Comparison of ENCODE assay signal across 8 cellular contexts in the genomic region with DNA sequence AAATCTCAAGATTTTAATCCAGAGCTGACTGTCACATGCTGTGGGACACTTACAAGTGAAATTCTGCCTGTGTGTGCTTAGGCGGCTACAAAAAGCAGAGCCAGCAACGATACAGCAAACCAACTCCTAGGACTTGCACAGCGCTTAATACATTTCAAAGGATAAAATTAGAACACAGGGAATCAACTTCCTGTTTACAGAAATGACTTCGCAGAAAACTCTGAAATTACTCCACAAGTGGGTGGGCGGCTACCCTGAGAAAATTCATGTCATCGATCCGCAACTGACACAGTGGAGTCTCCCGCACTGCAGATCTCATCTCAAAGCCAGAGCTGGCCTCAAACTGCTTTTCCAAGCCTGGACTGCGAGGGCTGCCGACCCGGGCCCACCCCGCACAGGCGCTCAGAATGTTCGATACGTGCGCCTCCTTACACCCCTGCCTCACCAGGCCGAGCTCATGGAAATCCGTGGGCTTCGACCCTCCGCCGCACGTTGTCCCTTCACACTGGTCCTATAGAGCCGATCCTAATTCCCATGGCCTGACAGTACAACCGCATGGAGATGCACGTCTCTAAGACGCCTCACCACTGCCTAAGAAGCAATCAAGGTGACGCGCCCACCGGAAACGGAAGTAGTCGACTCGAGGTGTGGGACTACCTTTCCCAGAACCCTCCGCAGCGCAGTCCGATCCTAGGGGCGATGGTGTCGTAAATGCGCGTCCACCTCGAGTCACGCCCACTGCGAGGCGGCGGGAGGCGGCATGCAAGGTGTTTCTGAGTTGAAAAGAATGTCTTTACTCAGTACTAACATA. TPM values are rescaled to one million over a fixed set of nuclear protein-coding genes. Genes with fewer than 3 reads are reported as not detected.
A peak's percentile ranks its signal among the peaks of the same experiment; 100 is the strongest.
DNase-seq lines count a peak whose midpoint lies in the region; ATAC-seq lines count a peak whose summit lies in the region.

Gene ZNF229 (minus strand): TSS at position 609 of the 811 bp plus-strand sequence. CDS start 5,625 bp downstream, outside the sequence.

- peak within 1 kb of the TSS; percentile 88 for H3K9ac ChIP-seq in skeletal muscle satellite cell (ENCODE audit: low read depth, low read length)

- peak within 1 kb of the TSS; percentile 90 for H3K4me2 ChIP-seq in skeletal muscle satellite cell (ENCODE audit: low read length)

- no peak within 1 kb of the TSS for H3K27ac ChIP-seq in caudate nucleus (ENCODE audit: low read depth, low read length)

- H3K27me3 ChIP-seq in skeletal muscle satellite cell (ENCODE audit: control insufficient read depth, insufficient read depth, low read length): no peaks in the 10 kb centered on the region

- ATAC-seq in HG03135 (IDR thresholded peaks at IDR 0.05; ENCODE audit: unreplicated experiment): no peak
- ATAC-seq in HG03469 (IDR thresholded peaks at IDR 0.05; ENCODE audit: unreplicated experiment): no peak

- no peaks in the 10 kb centered on the region for H3K9me3 ChIP-seq in skeletal muscle satellite cell (replicated peaks; ENCODE audit: low read length)

- peaks cover 10% of the 10 kb centered on the region for H3K4me1 ChIP-seq in skeletal muscle satellite cell (ENCODE audit: control insufficient read depth, insufficient read depth, low read length)

- H3K36me3 ChIP-seq in skeletal muscle satellite cell (ENCODE audit: insufficient read depth, low read length): peaks cover 32% of the 10 kb centered on the region

- peak within 1 kb of the TSS; percentile 93 for H3K4me3 ChIP-seq in skeletal muscle satellite cell (ENCODE audit: low read length)

- peak; percentile 94 for DNase-seq in CMK (ENCODE audit: low read depth)
- DNase-seq in NCI-H1417 (lab: John Stamatoyannopoulos, UW): peak; percentile 70 to 85 (median 82)
- peak; percentile 7 to 56 (median 24) for DNase-seq in activated CD4-positive, CD25-positive, alpha-beta regulatory T cell (lab: John Stamatoyannopoulos, UW)
- peak in 57 of 61 donors; percentile 0 to 93 (median 72) for DNase-seq in caudate nucleus (lab: John Stamatoyannopoulos, UW)
- DNase-seq in iPS-NIHi7 (ENCODE audit: extremely low spot score): peak; percentile 77

RNA-seq across cellular contexts. Expression of gene ZNF229, which starts in this region (rescaled TPM):
- 4.2 and 6.3 TPM in 2 replicates for total RNA-seq in skeletal muscle satellite cell (2012; rRNA removed)

Comparison
In these comparisons a context has a peak if more than half of its experiments do, and no peak if none do; other contexts are left out.
1. DNase-seq: peak in every context shown above with its lines; median percentile 94 in CMK; 82 in NCI-H1417; 77 in iPS-NIHi7; 72 in caudate nucleus; 24 in activated CD4-positive, CD25-positive, alpha-beta regulatory T cell.